Comparison of ENCODE assay signal across 8 cellular contexts in the genomic region with DNA sequence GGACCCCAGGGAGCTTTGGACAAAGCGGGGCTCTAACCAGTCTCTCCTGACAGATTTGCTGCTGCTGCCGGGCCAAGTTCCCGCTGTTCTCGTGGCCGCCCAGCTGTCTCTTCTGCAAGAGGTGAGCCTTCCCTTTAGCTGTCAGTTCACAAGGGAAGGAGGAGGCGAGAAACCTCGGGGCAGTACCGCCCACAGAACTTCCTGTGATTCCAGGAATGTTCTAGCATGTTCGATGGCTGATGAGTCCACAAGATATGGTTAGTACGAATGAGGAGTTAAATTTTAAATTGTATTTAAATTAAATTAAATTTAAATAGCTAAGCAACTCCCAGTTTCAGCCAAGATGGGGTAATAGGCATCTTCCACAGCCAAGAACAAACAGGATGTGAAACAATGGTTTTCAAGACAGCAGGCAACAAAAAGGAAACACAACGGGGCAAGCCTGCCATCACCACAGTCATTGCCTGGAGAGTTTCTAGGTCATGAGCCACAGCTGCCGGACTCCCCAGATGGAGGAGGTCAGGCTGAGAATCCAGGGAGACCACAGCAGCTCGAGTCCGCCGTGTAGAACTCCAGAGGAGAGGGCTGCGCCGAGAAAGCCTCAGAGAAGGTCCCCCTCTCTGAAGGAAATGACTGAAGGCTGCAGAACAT. TPM values are rescaled to one million over a fixed set of nuclear protein-coding genes. Genes with fewer than 3 reads are reported as not detected.
DNase-seq lines count a peak whose midpoint lies in the region; ATAC-seq and TF ChIP-seq lines count a peak whose summit lies in the region.

No MANE protein-coding gene starts in this region.

- peaks cover 6% of the 10 kb centered on the region for H3K36me3 ChIP-seq in HAP-1 (replicated peaks)

- DNase-seq in activated T-cell treated with anti-CD3 and anti-CD28 coated beads for 24 hours (ENCODE audit: low read depth) (peak; percentile 27), foreskin melanocyte (peak; percentile 40), chondrocyte (ENCODE audit: low spot score) (no peak), DMS79 treated with DMSO at 0.1 percent for 48 hours (lab: John Stamatoyannopoulos, UW) (no peak), HAP-1 (ENCODE audit: low spot score in 2 of 2) (no peak)
- DNase-seq in stimulated activated CD8-positive, alpha-beta memory T cell treated with anti-CD3 and anti-CD28 coated beads, Interleukin-4, amount 100 ng/mL, for 24 hours (ENCODE audit: low read depth): peak; percentile 29

- H3K27me3 ChIP-seq in HAP-1 (ENCODE audit: low read depth): no peaks in the 10 kb centered on the region

- H3K4me3 ChIP-seq in HAP-1: no peak overlapping the region

- H3K4me3 Mint-ChIP-seq in chondrocyte (ENCODE audit: unreplicated experiment): no peak overlapping the region

- no peak overlapping the region for H3K27ac Mint-ChIP-seq in chondrocyte (ENCODE audit: unreplicated experiment)

- H3K4me1 ChIP-seq in HAP-1: no peaks in the 10 kb centered on the region

- peak; percentile 46 for TF ChIP-seq POLR2A in GM18951 (IDR thresholded peaks at IDR 0.05; ENCODE audit: extremely low read depth, insufficient read depth, insufficient read length)

- peaks cover 5% of the 10 kb centered on the region for H3K9me3 Mint-ChIP-seq in chondrocyte (ENCODE audit: low read depth)

- in situ Hi-C loops in GM18951 (cut with MboI; ENCODE audit: low sequenced_read_pairs, unreplicated experiment) (no loop called here), HAP-1 (cut with MboI; ENCODE audit: low sequenced_read_pairs) (no loop called here)

- peaks cover 1% of the 10 kb centered on the region for H3K36me3 Mint-ChIP-seq in chondrocyte (ENCODE audit: low read depth)

- no peak for TF ChIP-seq CTCF in chondrocyte (IDR thresholded peaks at IDR 0.05)

- ATAC-seq in HG03095 (IDR thresholded peaks at IDR 0.05; ENCODE audit: unreplicated experiment): peak; percentile 62

- peaks cover 5% of the 10 kb centered on the region; the same call in 1 of the 2 replicates for H3K9me3 ChIP-seq in HAP-1

- peaks cover 18% of the 10 kb centered on the region for H3K4me1 Mint-ChIP-seq in chondrocyte (ENCODE audit: low read depth)

- no peaks in the 10 kb centered on the region for H3K27me3 Mint-ChIP-seq in chondrocyte (ENCODE audit: low read depth)

RNA-seq across cellular contexts. Expression of a gene that starts 9.5 kb away (rescaled TPM):
- 200 to 237 TPM (median 212 TPM) in 3 replicates for total RNA-seq in chondrocyte

RNA-seq across cellular contexts. Expression of a gene that starts 35.6 kb away (rescaled TPM):
- 1.4 to 3.2 TPM (median 1.4 TPM) in 3 replicates for total RNA-seq in chondrocyte

RNA-seq across cellular contexts. Expression of a gene that starts 47.4 kb away (rescaled TPM):
- 5.9 to 20.2 TPM (median 6.5 TPM) in 3 replicates for total RNA-seq in chondrocyte

RNA-seq across cellular contexts. Expression of a gene that starts 54.8 kb away (rescaled TPM):
- total RNA-seq in chondrocyte: 3.2 to 7.9 TPM (median 4.2 TPM) in 3 replicates

RNA-seq across cellular contexts. Expression of a gene that starts 59.3 kb away (rescaled TPM):
- total RNA-seq in chondrocyte: 97.1 to 117 TPM (median 104 TPM) in 3 replicates

Comparison
In these comparisons a context has a peak if more than half of its experiments do, and no peak if none do; other contexts are left out.
1. DNase-seq: peak in activated T-cell treated with anti-CD3 and anti-CD28 coated beads for 24 hours (single experiment), foreskin melanocyte (single experiment) and stimulated activated CD8-positive, alpha-beta memory T cell treated with anti-CD3 and anti-CD28 coated beads, Interleukin-4, amount 100 ng/mL, for 24 hours (single experiment); none in chondrocyte (single experiment), DMS79 treated with DMSO at 0.1 percent for 48 hours (single experiment) and HAP-1 (0 of 2).